ENCODE assay signal across 1 cellular context in genomic region chr1:182698977-182699672, GRCh38.
TF ChIP-seq lines count a peak whose summit lies in the region.

No MANE protein-coding gene starts in this region.

TF ChIP-seq in GM23338, 12 proteins besides CTCF, POLR2A, EP300 and RAD21 (continued from another document):
- TF ChIP-seq ZNF462 (CRISPR knock-in tag; IDR thresholded peaks at IDR 0.05) (no peak), STAT1 (IDR thresholded peaks at IDR 0.05; ENCODE audit: unreplicated experiment) (no peak), ZNF331 (CRISPR knock-in tag; IDR thresholded peaks at IDR 0.05; ENCODE audit: low read depth) (no peak), ZNF114 (CRISPR knock-in tag; IDR thresholded peaks at IDR 0.05) (no peak), ETS1 (IDR thresholded peaks at IDR 0.05) (no peak), EZH2phosphoT487 (IDR thresholded peaks at IDR 0.05; ENCODE audit: unreplicated experiment) (no peak), CREB1 (CRISPR knock-in tag; IDR thresholded peaks at IDR 0.05; ENCODE audit: low read depth) (no peak), EZH2 (IDR thresholded peaks at IDR 0.05; ENCODE audit: low read depth, unreplicated experiment) (no peak)
